In the genomic region with DNA sequence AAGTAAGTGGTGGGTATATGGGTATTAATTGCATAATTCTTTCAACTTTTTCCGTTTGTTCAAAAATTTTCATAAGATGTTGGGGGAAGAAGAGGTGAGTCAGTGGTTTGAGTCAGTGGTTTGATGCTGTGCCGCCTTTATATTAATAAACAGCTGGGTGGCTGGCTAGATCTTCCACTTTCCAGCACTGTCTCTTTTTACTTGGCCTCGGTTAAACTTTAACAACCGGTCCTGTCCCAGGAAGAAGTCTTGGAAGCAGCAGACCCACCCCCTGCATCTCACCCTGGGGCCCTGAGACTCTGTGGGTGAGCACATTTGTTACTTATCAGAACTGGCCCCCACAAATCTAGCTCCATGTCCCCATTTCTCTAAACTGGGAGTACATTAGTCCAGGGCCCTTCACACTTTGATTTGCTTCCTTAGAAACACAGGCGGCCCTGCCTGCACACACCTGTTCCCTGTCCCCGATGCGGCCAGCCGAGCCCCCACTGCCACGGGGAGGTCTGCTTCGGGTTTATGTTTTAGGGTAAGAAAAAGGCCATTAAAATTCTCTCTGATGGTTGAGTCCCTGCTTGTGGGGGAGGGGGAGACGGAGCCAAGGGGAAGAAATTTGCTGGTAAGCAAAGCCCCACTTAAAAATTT, we compare ENCODE assay signal across 8 cellular contexts.
DNase-seq lines count a peak whose midpoint lies in the region; ATAC-seq and TF ChIP-seq lines count a peak whose summit lies in the region.

No MANE protein-coding gene starts in this region.

- H3K4me3 Mint-ChIP-seq in T-helper 2 cell treated with Interferon-gamma antibody and Interleukin-4, amounts not matched to agents 5 μg/mL and 100 μg/mL, for 36 hours: peak overlapping the region; percentile 68
- peak overlapping the region; percentile 84 for H3K4me3 Mint-ChIP-seq in MCF 10A (ENCODE audit: unreplicated experiment)
- peak overlapping the region; percentile 55 for H3K4me3 Mint-ChIP-seq in memory B cell

- no peak overlapping the region for H3K4me3 ChIP-seq in aorta (ENCODE audit: low read length in 2 of 2)

- H3K27ac Mint-ChIP-seq in T-helper 2 cell treated with Interferon-gamma antibody and Interleukin-4, amounts not matched to agents 5 μg/mL and 100 μg/mL, for 36 hours: no peak overlapping the region
- H3K27ac Mint-ChIP-seq in MCF 10A (ENCODE audit: low read depth, unreplicated experiment) (peak overlapping the region; percentile 94), memory B cell (no peak overlapping the region)

- H3K36me3 ChIP-seq in aorta (ENCODE audit: control insufficient read depth in 1 of 2, insufficient read depth in 2 of 2, low read length in 1 of 2): no peaks in the 10 kb centered on the region

- H3K36me3 Mint-ChIP-seq in T-helper 2 cell treated with Interferon-gamma antibody and Interleukin-4, amounts not matched to agents 5 μg/mL and 100 μg/mL, for 36 hours (ENCODE audit: low read depth): peaks cover 13% of the 10 kb centered on the region
- H3K36me3 Mint-ChIP-seq in MCF 10A (ENCODE audit: insufficient read depth, unreplicated experiment) (peaks cover 13% of the 10 kb centered on the region), memory B cell (peaks cover 7% of the 10 kb centered on the region)

- H3K9me3 ChIP-seq in aorta (ENCODE audit: control insufficient read depth, low read length): peaks cover 9% of the 10 kb centered on the region

- TSS peak; percentile 72 for BruUV-seq in MCF 10A (replicated peaks; lab: Mats Ljungman, UMichigan)

- H3K4me1 Mint-ChIP-seq in T-helper 2 cell treated with Interferon-gamma antibody and Interleukin-4, amounts not matched to agents 5 μg/mL and 100 μg/mL, for 36 hours (ENCODE audit: low read depth): peaks cover 9% of the 10 kb centered on the region
- H3K4me1 Mint-ChIP-seq in MCF 10A (ENCODE audit: insufficient read depth, unreplicated experiment): no peaks in the 10 kb centered on the region
- H3K4me1 Mint-ChIP-seq in memory B cell: peaks cover 6% of the 10 kb centered on the region

- H3K4me1 ChIP-seq in aorta (ENCODE audit: control insufficient read depth in 1 of 2, insufficient read depth in 2 of 2, low read length in 2 of 2): no peaks in the 10 kb centered on the region

- intact Hi-C loops in MCF 10A (cut with micrococcal nuclease): loop anchor here (2.0 kb wide), 2 partner anchors 15 to 83 kb away; no protein-coding TSS in a partner anchor
- intact Hi-C loops in aorta (cut with DNase I): no loop called here

- ATAC-seq in memory B cell (ENCODE audit: low read depth) (no peak), aorta (ENCODE audit: low FRiP score) (peak; percentile 26)

- 59 to 66% methylated on average over 11 of the region's 11 CpGs for WGBS in aorta, 2 donors

- H3K27me3 ChIP-seq in aorta (ENCODE audit: control insufficient read depth in 1 of 2, insufficient read depth in 2 of 2, low read length in 1 of 2): no peaks in the 10 kb centered on the region

- H3K27ac ChIP-seq in aorta (ENCODE audit: low read depth in 1 of 2, low read length in 2 of 2): no peak overlapping the region

- no peak for DNase-seq in T-helper 2 cell treated with Interferon-gamma antibody and Interleukin-4, amounts not matched to agents 5 μg/mL and 100 μg/mL, for 36 hours (ENCODE audit: low spot score)
- DNase-seq in T-helper 2 cell (no peak), NCI-H146 treated with DMSO at 0.1 percent for 48 hours (lab: John Stamatoyannopoulos, UW; ENCODE audit: unreplicated experiment) (peak; percentile 4), MCF 10A (ENCODE audit: unreplicated experiment) (peak; percentile 55), memory B cell (ENCODE audit: low spot score in 2 of 2) (no peak), aorta (no peak), COR-L47 (lab: John Stamatoyannopoulos, UW) (no peak), HEK293T (ENCODE audit: extremely low spot score) (no peak)

- no peak for TF ChIP-seq CTCF in MCF 10A (IDR thresholded peaks at IDR 0.05; ENCODE audit: unreplicated experiment)

- peaks cover 17% of the 10 kb centered on the region for H3K27me3 Mint-ChIP-seq in T-helper 2 cell treated with Interferon-gamma antibody and Interleukin-4, amounts not matched to agents 5 μg/mL and 100 μg/mL, for 36 hours (ENCODE audit: low read depth)
- no peaks in the 10 kb centered on the region for H3K27me3 Mint-ChIP-seq in MCF 10A (ENCODE audit: insufficient read depth, unreplicated experiment)
- H3K27me3 Mint-ChIP-seq in memory B cell: peaks cover 8% of the 10 kb centered on the region

- POLR2A ChIA-PET in MCF 10A (lab: Yijun Ruan, JAX): interaction anchor here (0.6 to 2.6 kb wide), 17 partner anchors 9 to 993 kb away, joined by 3 to 23 read pairs (median 5); partner anchors contain the start of genes ERCC6L2 and FANCC
- POLR2A ChIA-PET in HEK293T (lab: Yijun Ruan, JAX): interaction anchor here (1.5 kb wide), 1 partner anchor 81 kb away, joined by 3 read pairs; no protein-coding TSS in a partner anchor

- H3K9me3 Mint-ChIP-seq in T-helper 2 cell treated with Interferon-gamma antibody and Interleukin-4, amounts not matched to agents 5 μg/mL and 100 μg/mL, for 36 hours: peaks cover 30% of the 10 kb centered on the region
- peaks cover 8% of the 10 kb centered on the region for H3K9me3 Mint-ChIP-seq in MCF 10A (ENCODE audit: unreplicated experiment)
- H3K9me3 Mint-ChIP-seq in memory B cell: peaks cover 15% of the 10 kb centered on the region

- CTCF ChIA-PET in MCF 10A (lab: Yijun Ruan, JAX) (interaction anchor here (1.5 kb wide), 1 partner anchor 91 kb away, joined by 3 read pairs; the partner anchor contains the start of gene PTCH1), HEK293T (lab: Yijun Ruan, JAX) (interaction anchor here (0.7 kb wide), 1 partner anchor 10 kb away, joined by 8 read pairs; no protein-coding TSS in a partner anchor)

TF ChIP-seq in HEK293T, 16 proteins besides CTCF, POLR2A, EP300 and RAD21:
- no peak for TF ChIP-seq SUZ12 (IDR thresholded peaks at IDR 0.05)
- no peak for TF ChIP-seq FOXA1 (IDR thresholded peaks at IDR 0.05)
- TF ChIP-seq SP1 (IDR thresholded peaks at IDR 0.05): no peak
- TF ChIP-seq NFRKB (IDR thresholded peaks at IDR 0.05): no peak
- TF ChIP-seq ELF4 (IDR thresholded peaks at IDR 0.05): no peak
- TF ChIP-seq TARDBP (IDR thresholded peaks at IDR 0.05): no peak
- TF ChIP-seq FOXM1 (IDR thresholded peaks at IDR 0.05; ENCODE audit: borderline replicate concordance): no peak
- TF ChIP-seq BHLHE40 (IDR thresholded peaks at IDR 0.05; ENCODE audit: borderline replicate concordance): no peak
- no peak for TF ChIP-seq PKNOX1 (IDR thresholded peaks at IDR 0.05)
- no peak for TF ChIP-seq LEF1 (IDR thresholded peaks at IDR 0.05; ENCODE audit: borderline replicate concordance)
- TF ChIP-seq ARNT (IDR thresholded peaks at IDR 0.05): no peak
TF ChIP-seq in HEK293T: peak in this region for 0.

Comparison
In these comparisons a context has a peak if more than half of its experiments do, and no peak if none do; other contexts are left out.
1. DNase-seq: peak in NCI-H146 treated with DMSO at 0.1 percent for 48 hours (single experiment) and MCF 10A (single experiment); none in T-helper 2 cell treated with Interferon-gamma antibody and Interleukin-4, amounts not matched to agents 5 μg/mL and 100 μg/mL, for 36 hours (single experiment), T-helper 2 cell (0 of 5), memory B cell (0 of 2), aorta (0 of 2), COR-L47 (single experiment) and HEK293T (single experiment).
2. Peak in every context shown above with its lines, with median percentiles within 50 percentile points of each other: H3K4me3 Mint-ChIP-seq.